ENCODE assay signal across 1 cellular context in the genomic region with DNA sequence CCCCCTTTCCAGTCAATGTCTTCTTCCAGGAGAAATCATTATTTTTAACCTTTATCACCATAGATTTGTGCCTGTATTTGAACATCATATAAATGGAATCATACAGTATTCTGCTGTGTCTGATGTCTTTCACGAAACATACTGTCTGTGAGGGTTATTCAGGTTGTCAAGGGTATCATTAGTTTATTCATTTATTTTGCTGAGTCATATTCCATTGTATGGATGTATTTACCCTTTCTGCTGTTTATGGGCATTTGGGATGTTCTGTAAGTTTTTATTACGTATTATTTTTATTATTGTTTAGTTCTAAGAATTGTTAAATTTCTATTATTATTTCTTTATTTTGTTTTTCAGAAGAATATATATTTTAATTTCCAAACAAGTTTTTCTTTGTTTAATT.
TF ChIP-seq lines count a peak whose summit lies in the region.

No MANE protein-coding gene starts in this region.

TF ChIP-seq in K562, 482 proteins besides CTCF, POLR2A, EP300 and RAD21:
- TF ChIP-seq GATAD2A (IDR thresholded peaks at IDR 0.05) (0 out of 2 replicates have a peak, but pooled peaks have one; percentile 32), BACH1 (tag; IDR thresholded peaks at IDR 0.05) (peak; percentile 73; the same call in 1 of the 2 replicates), NFE2L1 (tag; IDR thresholded peaks at IDR 0.05; ENCODE audit: borderline replicate concordance, low read depth) (peak; percentile 85), MAFF (IDR thresholded peaks at IDR 0.05; ENCODE audit: low read length) (peak; percentile 87), ZNF444 (CRISPR knock-in tag; IDR thresholded peaks at IDR 0.05) (no peak), MAFK (IDR thresholded peaks at IDR 0.05; ENCODE audit: low read length) (peak; percentile 81), NFE2 (IDR thresholded peaks at IDR 0.05; ENCODE audit: low read depth) (peak; percentile 85), ZNF316 (IDR thresholded peaks at IDR 0.05) (peak; percentile 97), FOXA1 (IDR thresholded peaks at IDR 0.05; ENCODE audit: borderline replicate concordance) (0 out of 2 replicates have a peak, but pooled peaks have one; percentile 9), CREBBP (IDR thresholded peaks at IDR 0.05; ENCODE audit: low read depth, low read length) (no peak), MAFG (tag; conservative IDR thresholded peaks at IDR 0.05) (peak; percentile 93), POLR2H (tag; IDR thresholded peaks at IDR 0.05; ENCODE audit: low read depth) (peak; percentile 19; the same call in 1 of the 2 replicates), C11orf30 (IDR thresholded peaks at IDR 0.05; ENCODE audit: low read depth) (peak; percentile 89)
- TF ChIP-seq, protein P1, sequence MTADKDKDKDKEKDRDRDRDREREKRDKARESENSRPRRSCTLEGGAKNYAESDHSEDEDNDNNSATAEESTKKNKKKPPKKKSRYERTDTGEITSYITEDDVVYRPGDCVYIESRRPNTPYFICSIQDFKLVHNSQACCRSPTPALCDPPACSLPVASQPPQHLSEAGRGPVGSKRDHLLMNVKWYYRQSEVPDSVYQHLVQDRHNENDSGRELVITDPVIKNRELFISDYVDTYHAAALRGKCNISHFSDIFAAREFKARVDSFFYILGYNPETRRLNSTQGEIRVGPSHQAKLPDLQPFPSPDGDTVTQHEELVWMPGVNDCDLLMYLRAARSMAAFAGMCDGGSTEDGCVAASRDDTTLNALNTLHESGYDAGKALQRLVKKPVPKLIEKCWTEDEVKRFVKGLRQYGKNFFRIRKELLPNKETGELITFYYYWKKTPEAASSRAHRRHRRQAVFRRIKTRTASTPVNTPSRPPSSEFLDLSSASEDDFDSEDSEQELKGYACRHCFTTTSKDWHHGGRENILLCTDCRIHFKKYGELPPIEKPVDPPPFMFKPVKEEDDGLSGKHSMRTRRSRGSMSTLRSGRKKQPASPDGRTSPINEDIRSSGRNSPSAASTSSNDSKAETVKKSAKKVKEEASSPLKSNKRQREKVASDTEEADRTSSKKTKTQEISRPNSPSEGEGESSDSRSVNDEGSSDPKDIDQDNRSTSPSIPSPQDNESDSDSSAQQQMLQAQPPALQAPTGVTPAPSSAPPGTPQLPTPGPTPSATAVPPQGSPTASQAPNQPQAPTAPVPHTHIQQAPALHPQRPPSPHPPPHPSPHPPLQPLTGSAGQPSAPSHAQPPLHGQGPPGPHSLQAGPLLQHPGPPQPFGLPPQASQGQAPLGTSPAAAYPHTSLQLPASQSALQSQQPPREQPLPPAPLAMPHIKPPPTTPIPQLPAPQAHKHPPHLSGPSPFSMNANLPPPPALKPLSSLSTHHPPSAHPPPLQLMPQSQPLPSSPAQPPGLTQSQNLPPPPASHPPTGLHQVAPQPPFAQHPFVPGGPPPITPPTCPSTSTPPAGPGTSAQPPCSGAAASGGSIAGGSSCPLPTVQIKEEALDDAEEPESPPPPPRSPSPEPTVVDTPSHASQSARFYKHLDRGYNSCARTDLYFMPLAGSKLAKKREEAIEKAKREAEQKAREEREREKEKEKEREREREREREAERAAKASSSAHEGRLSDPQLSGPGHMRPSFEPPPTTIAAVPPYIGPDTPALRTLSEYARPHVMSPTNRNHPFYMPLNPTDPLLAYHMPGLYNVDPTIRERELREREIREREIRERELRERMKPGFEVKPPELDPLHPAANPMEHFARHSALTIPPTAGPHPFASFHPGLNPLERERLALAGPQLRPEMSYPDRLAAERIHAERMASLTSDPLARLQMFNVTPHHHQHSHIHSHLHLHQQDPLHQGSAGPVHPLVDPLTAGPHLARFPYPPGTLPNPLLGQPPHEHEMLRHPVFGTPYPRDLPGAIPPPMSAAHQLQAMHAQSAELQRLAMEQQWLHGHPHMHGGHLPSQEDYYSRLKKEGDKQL (CRISPR knock-in tag; IDR thresholded peaks at IDR 0.05; ENCODE audit: borderline replicate concordance): no peak
